Comparison of ENCODE assay signal across 9 cellular contexts in genomic region chr4:7842384-7843279, GRCh38.
DNase-seq lines count a peak whose midpoint lies in the region; ATAC-seq and TF ChIP-seq lines count a peak whose summit lies in the region.
"Had no signal": no experiment of that assay in that cellular context is flagged by ENCODE, and none has a peak within 500 bp of the region (broad histone marks: within the 10 kb centered on the region; RNA-seq: fewer than 3 reads in every experiment).

No MANE protein-coding gene starts in this region.

- H3K79me2 ChIP-seq in GM23338 (replicated peaks; ENCODE audit: insufficient read depth): peaks cover 3% of the 10 kb centered on the region; the same call in 1 of the 2 replicates

- no peaks in the 10 kb centered on the region for H3K9me3 Mint-ChIP-seq in GM23338
- no peaks in the 10 kb centered on the region for H3K9me3 Mint-ChIP-seq in activated CD4-positive, alpha-beta T cell treated with anti-CD3 and anti-CD28 coated beads, Interleukin-2, amount 10 ng/mL, durations not matched to agents 24 days and 14 days
- H3K9me3 Mint-ChIP-seq in Calu3 (ENCODE audit: low read depth, unreplicated experiment): no peaks in the 10 kb centered on the region

- H3K4me3 ChIP-seq in GM23338 (no peak overlapping the region), astrocyte of the cerebellum (ENCODE audit: low read depth, low read length) (no peak overlapping the region), right atrium auricular region (no peak overlapping the region), skeletal muscle tissue (ENCODE audit: low read length in 3 of 3) (no peak overlapping the region)

- TF ChIP-seq CTCF in GM23338 (conservative IDR thresholded peaks at IDR 0.05; ENCODE audit: low read depth in 2 of 2) (no peak), astrocyte of the cerebellum (IDR thresholded peaks at IDR 0.05; ENCODE audit: low read depth, low read length, missing control alignments) (no peak), right atrium auricular region (IDR thresholded peaks at IDR 0.05) (no peak), Calu3 (IDR thresholded peaks at IDR 0.05; ENCODE audit: unreplicated experiment) (no peak)

- peaks cover 3% of the 10 kb centered on the region; the same call in 1 of the 2 replicates for H3K9me2 ChIP-seq in GM23338 (ENCODE audit: insufficient read depth)

- H3K9me3 ChIP-seq in right atrium auricular region (no peaks in the 10 kb centered on the region), skeletal muscle tissue (ENCODE audit: control insufficient read depth in 3 of 3, low read length in 3 of 3) (no peaks in the 10 kb centered on the region)

- H3K36me3 ChIP-seq in GM23338 (ENCODE audit: insufficient read depth) (peaks cover 4% of the 10 kb centered on the region; the same call in 1 of the 2 replicates), right atrium auricular region (peaks cover 2% of the 10 kb centered on the region), skeletal muscle tissue (ENCODE audit: control insufficient read depth in 3 of 3, insufficient read depth in 3 of 3, low read length in 3 of 3) (peaks cover 0 to 5% (median 2%) of the 10 kb centered on the region in 3 donors)

- H3K27me3 ChIP-seq in GM23338 (ENCODE audit: insufficient read depth) (no peaks in the 10 kb centered on the region), right atrium auricular region (no peaks in the 10 kb centered on the region), skeletal muscle tissue (ENCODE audit: control insufficient read depth in 3 of 3, insufficient read depth in 3 of 3, low read length in 3 of 3) (no peaks in the 10 kb centered on the region)

- DNase-seq in GM23338 (ENCODE audit: low spot score) (no peak), astrocyte of the cerebellum (ENCODE audit: low read depth) (peak; percentile 97), right atrium auricular region (ENCODE audit: low spot score) (peak; percentile 88), Calu3 (no peak)
- DNase-seq in activated CD4-positive, alpha-beta T cell treated with anti-CD3 and anti-CD28 coated beads, Interleukin-2, amount 10 ng/mL, durations not matched to agents 24 days and 14 days: no peak
- no peak for DNase-seq in activated CD4-positive, CD25-positive, alpha-beta regulatory T cell treated with anti-CD3 and anti-CD28 coated beads, Interleukin-2, amount 50 U/mL, for 72 hours
- DNase-seq: anterior cingulate cortex had no signal

- H3K4me3 Mint-ChIP-seq in GM23338 (no peak overlapping the region), Calu3 (ENCODE audit: low read depth, unreplicated experiment) (no peak overlapping the region)
- no peak overlapping the region for H3K4me3 Mint-ChIP-seq in activated CD4-positive, alpha-beta T cell treated with anti-CD3 and anti-CD28 coated beads, Interleukin-2, amount 10 ng/mL, durations not matched to agents 24 days and 14 days

- peaks cover 37% of the 10 kb centered on the region for H3K4me1 Mint-ChIP-seq in GM23338
- H3K4me1 Mint-ChIP-seq in activated CD4-positive, alpha-beta T cell treated with anti-CD3 and anti-CD28 coated beads, Interleukin-2, amount 10 ng/mL, durations not matched to agents 24 days and 14 days: peaks cover 17% of the 10 kb centered on the region
- peaks cover 15% of the 10 kb centered on the region for H3K4me1 Mint-ChIP-seq in Calu3 (ENCODE audit: low read depth, unreplicated experiment)

- peaks cover 4% of the 10 kb centered on the region for H3K36me3 Mint-ChIP-seq in GM23338 (ENCODE audit: low read depth)
- peaks cover 28% of the 10 kb centered on the region for H3K36me3 Mint-ChIP-seq in activated CD4-positive, alpha-beta T cell treated with anti-CD3 and anti-CD28 coated beads, Interleukin-2, amount 10 ng/mL, durations not matched to agents 24 days and 14 days (ENCODE audit: low read depth)
- H3K36me3 Mint-ChIP-seq in Calu3 (ENCODE audit: insufficient read depth, unreplicated experiment): peaks cover 22% of the 10 kb centered on the region

- peak overlapping the region; percentile 78; the same call in 1 of the 2 replicates for H3K27ac ChIP-seq in GM23338 (ENCODE audit: low read depth)
- peak overlapping the region; percentile 78 to 87 for H3K27ac ChIP-seq in right atrium auricular region
- H3K27ac ChIP-seq in skeletal muscle tissue (ENCODE audit: low read depth, low read length): peak overlapping the region; percentile 58

- no TSS peak for BruUV-seq in Calu3 (replicated peaks; lab: Mats Ljungman, UMichigan)

- in situ Hi-C loops in astrocyte of the cerebellum (cut with HindIII; ENCODE audit: low sequenced_read_pairs): loop anchor here (5.0 kb wide), 2 partner anchors 45 to 95 kb away; partner anchors contain the start of gene AFAP1

- 0 out of 2 replicates have a peak, but pooled peaks cover 8% of the 10 kb centered on the region for H3K4me1 ChIP-seq in GM23338 (ENCODE audit: insufficient read depth)
- H3K4me1 ChIP-seq in right atrium auricular region: peaks cover 0 to 24% of the 10 kb centered on the region in 2 donors
- peaks cover 15% of the 10 kb centered on the region in 3 donors for H3K4me1 ChIP-seq in skeletal muscle tissue (ENCODE audit: control insufficient read depth in 3 of 3, insufficient read depth in 3 of 3, low read length in 3 of 3)

- H4K20me1 ChIP-seq in GM23338 (replicated peaks; ENCODE audit: insufficient read depth): no peaks in the 10 kb centered on the region

- peaks cover 10% of the 10 kb centered on the region for H3K27me3 Mint-ChIP-seq in GM23338 (ENCODE audit: insufficient read depth, low read depth, poor library complexity)
- H3K27me3 Mint-ChIP-seq in activated CD4-positive, alpha-beta T cell treated with anti-CD3 and anti-CD28 coated beads, Interleukin-2, amount 10 ng/mL, durations not matched to agents 24 days and 14 days: no peaks in the 10 kb centered on the region
- H3K27me3 Mint-ChIP-seq in Calu3 (ENCODE audit: unreplicated experiment): no peaks in the 10 kb centered on the region

- H3K9ac ChIP-seq in skeletal muscle tissue (ENCODE audit: low read depth in 1 of 3, low read length in 3 of 3): no peak overlapping the region

- no peaks in the 10 kb centered on the region for H3F3A ChIP-seq in GM23338 (replicated peaks; ENCODE audit: low read depth)

- H2AFZ ChIP-seq in GM23338: no peak overlapping the region

- CTCF ChIA-PET in Calu3 (lab: Charles Lee): no interaction called here

- H3K4me2 ChIP-seq in GM23338: no peak overlapping the region

- H3K27ac Mint-ChIP-seq in GM23338 (peak overlapping the region; percentile 79), Calu3 (ENCODE audit: unreplicated experiment) (no peak overlapping the region)
- H3K27ac Mint-ChIP-seq in activated CD4-positive, alpha-beta T cell treated with anti-CD3 and anti-CD28 coated beads, Interleukin-2, amount 10 ng/mL, durations not matched to agents 24 days and 14 days: no peak overlapping the region

- intact Hi-C loops in activated CD4-positive, alpha-beta T cell treated with anti-CD3 and anti-CD28 coated beads, Interleukin-2, amount 10 ng/mL, durations not matched to agents 24 days and 14 days (cut with micrococcal nuclease): no loop called here
- intact Hi-C loops in Calu3 (cut with micrococcal nuclease; ENCODE audit: unreplicated experiment): no loop called here

- no peak for ATAC-seq in GM23338
- no peak for ATAC-seq in HG03159 (IDR thresholded peaks at IDR 0.05; ENCODE audit: unreplicated experiment)

TF ChIP-seq in GM23338, 12 proteins besides CTCF, POLR2A, EP300 and RAD21 (continues in another document):
- TF ChIP-seq POLR2AphosphoS5 (IDR thresholded peaks at IDR 0.05; ENCODE audit: low read depth): no peak
- TF ChIP-seq STAT1 (IDR thresholded peaks at IDR 0.05; ENCODE audit: unreplicated experiment): no peak
- no peak for TF ChIP-seq ZNF114 (CRISPR knock-in tag; IDR thresholded peaks at IDR 0.05)
- no peak for TF ChIP-seq REST (IDR thresholded peaks at IDR 0.05; ENCODE audit: unreplicated experiment)
- no peak for TF ChIP-seq CREB1 (CRISPR knock-in tag; IDR thresholded peaks at IDR 0.05; ENCODE audit: low read depth)
- TF ChIP-seq NANOG (IDR thresholded peaks at IDR 0.05; ENCODE audit: borderline replicate concordance): no peak

Comparison
In these comparisons a context has a peak if more than half of its experiments do, and no peak if none do; other contexts are left out.
1. DNase-seq: peak in astrocyte of the cerebellum (single experiment) and right atrium auricular region (single experiment); none in GM23338 (single experiment), activated CD4-positive, alpha-beta T cell treated with anti-CD3 and anti-CD28 coated beads, Interleukin-2, amount 10 ng/mL, durations not matched to agents 24 days and 14 days (single experiment), Calu3 (single experiment) and activated CD4-positive, CD25-positive, alpha-beta regulatory T cell treated with anti-CD3 and anti-CD28 coated beads, Interleukin-2, amount 50 U/mL, for 72 hours (single experiment).
2. Peak in every context shown above with its lines, with median percentiles within 50 percentile points of each other: H3K27ac ChIP-seq.